Comparison of ENCODE assay signal across 10 cellular contexts in genomic region chr6:28794175-28795002, GRCh38.
DNase-seq lines count a peak whose midpoint lies in the region; ATAC-seq and TF ChIP-seq lines count a peak whose summit lies in the region.
"Had no signal": no experiment of that assay in that cellular context is flagged by ENCODE, and none has a peak within 500 bp of the region (broad histone marks: within the 10 kb centered on the region; RNA-seq: fewer than 3 reads in every experiment).

No MANE protein-coding gene starts in this region.

- POLR2A ChIA-PET in WTC11 (lab: Charles Lee), result interaction anchor here (1.1 kb wide), 1 partner anchor 9 kb away, joined by 3 read pairs; no protein-coding TSS in a partner anchor
- POLR2A ChIA-PET in CD4-positive, alpha-beta memory T cell (lab: Charles Lee; ENCODE audit: partially characterized antibody), result no interaction called here

- peak; percentile 71 for DNase-seq in DMS114 treated with DMSO at 0.1 percent for 48 hours (lab: John Stamatoyannopoulos, UW; ENCODE audit: unreplicated experiment)
- DNase-seq in MG63, result peak; percentile 48
- DNase-seq in WTC11 (ENCODE audit: low spot score), result no peak
- DNase-seq in kidney epithelial cell (ENCODE audit: low read depth), result no peak
- DNase-seq in NCI-H226, result no peak
- DNase-seq in CD4-positive, alpha-beta memory T cell, result no peak
- no peak for DNase-seq in T1000 (lab: John Stamatoyannopoulos, UW)

- TF ChIP-seq CTCF in WTC11 (IDR thresholded peaks at IDR 0.05), result no peak
- TF ChIP-seq CTCF in kidney epithelial cell (IDR thresholded peaks at IDR 0.05; ENCODE audit: insufficient read depth, low read length, poor library complexity, severe bottlenecking), result no peak

- H3K36me3 Mint-ChIP-seq in WTC11, result no peaks in the 10 kb centered on the region
- peaks cover 5 to 7% of the 10 kb centered on the region in 2 donors for H3K36me3 Mint-ChIP-seq in CD4-positive, alpha-beta memory T cell

- CTCF ChIA-PET in WTC11 (lab: Charles Lee), result interaction anchor here (0.6 to 1.5 kb wide), 9 partner anchors 11 to 953 kb away, joined by 3 to 6 read pairs (median 4); no protein-coding TSS in a partner anchor
- CTCF ChIA-PET in CD4-positive, alpha-beta memory T cell (lab: Charles Lee; ENCODE audit: partially characterized antibody), result interaction anchor here (0.6 kb wide), 2 partner anchors 59 to 190 kb away, joined by 3 to 5 read pairs; no protein-coding TSS in a partner anchor

- intact Hi-C loops in CD4-positive, alpha-beta memory T cell (cut with micrococcal nuclease), result no loop called here

- H3K9me3 Mint-ChIP-seq in WTC11, result no peaks in the 10 kb centered on the region
- H3K9me3 Mint-ChIP-seq in CD4-positive, alpha-beta memory T cell, result peaks cover 3 to 63% (median 50%) of the 10 kb centered on the region in 8 donors

- no peak overlapping the region for H3K27ac ChIP-seq in CD4-positive, alpha-beta memory T cell (ENCODE audit: low read depth, low read length)
- H3K27ac ChIP-seq: thoracic aorta, VCaP had no signal

- H3K4me1 ChIP-seq in CD4-positive, alpha-beta memory T cell (ENCODE audit: insufficient read depth, low read length), result peaks cover 6% of the 10 kb centered on the region

- H3K27ac Mint-ChIP-seq in WTC11, result no peak overlapping the region
- H3K27ac Mint-ChIP-seq in CD4-positive, alpha-beta memory T cell, result peak overlapping the region in 2 of 7 donors; percentile 1 to 22

- peak overlapping the region; percentile 43 for H3K4me3 ChIP-seq in MG63
- peak overlapping the region; percentile 20 for H3K4me3 ChIP-seq in kidney epithelial cell (ENCODE audit: low read depth, low read length)
- no peak overlapping the region for H3K4me3 ChIP-seq in CD4-positive, alpha-beta memory T cell (ENCODE audit: low read length in 2 of 2)
- H3K4me3 ChIP-seq: thoracic aorta had no signal

- peak; percentile 17 for ATAC-seq in WTC11
- ATAC-seq in GM21367 (IDR thresholded peaks at IDR 0.05; ENCODE audit: unreplicated experiment), result no peak

- H3K4me3 Mint-ChIP-seq in WTC11, result peak overlapping the region; percentile 82
- peak overlapping the region in 4 of 8 donors; percentile 36 to 68 (median 41) for H3K4me3 Mint-ChIP-seq in CD4-positive, alpha-beta memory T cell

- no peaks in the 10 kb centered on the region for H3K36me3 ChIP-seq in MG63
- H3K36me3 ChIP-seq in kidney epithelial cell (ENCODE audit: control insufficient read depth, insufficient read depth, low read length), result no peaks in the 10 kb centered on the region
- no peaks in the 10 kb centered on the region for H3K36me3 ChIP-seq in CD4-positive, alpha-beta memory T cell (ENCODE audit: insufficient read depth, low read length)
- H3K36me3 ChIP-seq: thoracic aorta had no signal

- H3K4me1 Mint-ChIP-seq in WTC11, result peaks cover 32% of the 10 kb centered on the region
- H3K4me1 Mint-ChIP-seq in CD4-positive, alpha-beta memory T cell, result peaks cover 4 to 13% (median 9%) of the 10 kb centered on the region in 4 donors

- H3K9me3 ChIP-seq in MG63, result no peaks in the 10 kb centered on the region
- H3K9me3 ChIP-seq in CD4-positive, alpha-beta memory T cell (ENCODE audit: control insufficient read depth in 1 of 2, low read length in 2 of 2), result no peaks in the 10 kb centered on the region

- no peaks in the 10 kb centered on the region for H3K27me3 ChIP-seq in MG63
- peaks cover 10% of the 10 kb centered on the region for H3K27me3 ChIP-seq in kidney epithelial cell (ENCODE audit: control insufficient read depth, insufficient read depth, low read length)
- H3K27me3 ChIP-seq in CD4-positive, alpha-beta memory T cell (ENCODE audit: insufficient read depth, low read length), result peaks cover 41% of the 10 kb centered on the region

- H3K27me3 Mint-ChIP-seq in WTC11 (ENCODE audit: low read depth), result peaks cover 69% of the 10 kb centered on the region
- peaks cover 71 to 76% of the 10 kb centered on the region in 2 donors for H3K27me3 Mint-ChIP-seq in CD4-positive, alpha-beta memory T cell

TF ChIP-seq in WTC11, 78 proteins besides CTCF, POLR2A, EP300 and RAD21 (continues in another document):
- TF ChIP-seq MYBL2 (CRISPR knock-in tag; IDR thresholded peaks at IDR 0.05) (no peak), IRF2 (CRISPR knock-in tag; IDR thresholded peaks at IDR 0.05; ENCODE audit: borderline replicate concordance, low read depth) (no peak), TEAD1 (CRISPR knock-in tag; IDR thresholded peaks at IDR 0.05) (no peak), ELF4 (CRISPR knock-in tag; IDR thresholded peaks at IDR 0.05; ENCODE audit: low read depth) (no peak), CBFB (CRISPR knock-in tag; IDR thresholded peaks at IDR 0.05; ENCODE audit: low read depth) (no peak), ZNF512 (CRISPR knock-in tag; IDR thresholded peaks at IDR 0.05; ENCODE audit: borderline replicate concordance) (no peak), GRHL2 (CRISPR knock-in tag; IDR thresholded peaks at IDR 0.05; ENCODE audit: insufficient replicate concordance, severe bottlenecking) (no peak), NR2C2 (CRISPR knock-in tag; IDR thresholded peaks at IDR 0.05) (no peak), NR3C1 (CRISPR knock-in tag; conservative IDR thresholded peaks at IDR 0.05; ENCODE audit: low read depth) (no peak), ZNF317 (CRISPR knock-in tag; IDR thresholded peaks at IDR 0.05; ENCODE audit: borderline replicate concordance, low read depth) (no peak), E2F1 (CRISPR knock-in tag; IDR thresholded peaks at IDR 0.05) (no peak), EMX1 (CRISPR knock-in tag; IDR thresholded peaks at IDR 0.05) (no peak), FOXK1 (CRISPR knock-in tag; IDR thresholded peaks at IDR 0.05) (no peak), ZNF263 (CRISPR knock-in tag; IDR thresholded peaks at IDR 0.05; ENCODE audit: low read depth) (no peak), ESRRA (CRISPR knock-in tag; IDR thresholded peaks at IDR 0.05; ENCODE audit: borderline replicate concordance) (no peak), NFATC4 (CRISPR knock-in tag; IDR thresholded peaks at IDR 0.05) (no peak), USF2 (CRISPR knock-in tag; IDR thresholded peaks at IDR 0.05) (no peak), ARID4B (CRISPR knock-in tag; IDR thresholded peaks at IDR 0.05; ENCODE audit: borderline replicate concordance) (no peak)

Comparison
In these comparisons a context has a peak if more than half of its experiments do, and no peak if none do; other contexts are left out.
1. DNase-seq: peak in DMS114 treated with DMSO at 0.1 percent for 48 hours (single experiment) and MG63 (single experiment); none in WTC11 (single experiment), kidney epithelial cell (single experiment), NCI-H226 (single experiment), CD4-positive, alpha-beta memory T cell (0 of 5) and T1000 (single experiment).
2. H3K4me3 ChIP-seq: peak in MG63 (single experiment) and kidney epithelial cell (single experiment); none in CD4-positive, alpha-beta memory T cell (0 of 2).